ENCODE assay signal across 26 cellular contexts in genomic region chr2:177741866-177742265, GRCh38.
"Had no signal": no experiment of that assay in that cellular context is flagged by ENCODE, and none has a peak within 500 bp of the region (broad histone marks: within the 10 kb centered on the region; RNA-seq: fewer than 3 reads in every experiment).

No MANE protein-coding gene starts in this region.

- FAIRE-seq: pancreas, small intestine had no signal

- H3K4me1 ChIP-seq: pancreas, psoas muscle, right lobe of liver, tibial artery, uterus had no signal

- ATAC-seq: naive thymus-derived CD4-positive, alpha-beta T cell; natural killer cell; pancreas; psoas muscle; right cardiac atrium; right lobe of liver; stimulated activated memory B cell treated with anti-CD40 and anti-IgM and Interleukin-4, amounts not matched to agents 10 μg/mL and 1 μg/mL and 100 μg/mL, for 72 hours; stimulated activated naive CD8-positive, alpha-beta T cell treated with anti-CD3 and anti-CD28 coated beads, Interleukin-15, amount 100 ng/mL, for 72 hours; upper lobe of right lung had no signal

- H3K4me3 ChIP-seq: pancreas, psoas muscle, right lobe of liver, sigmoid colon, suprapubic skin, testis, tibial artery, transverse colon, upper lobe of right lung, uterus had no signal

- H3K27ac ChIP-seq: neutrophil, pancreas, psoas muscle, right lobe of liver, sigmoid colon, suprapubic skin, tibial artery, transverse colon, upper lobe of right lung had no signal

- H3K9me3 ChIP-seq: neutrophil, pancreas, psoas muscle, right lobe of liver, sigmoid colon, suprapubic skin, testis, tibial artery, transverse colon, upper lobe of right lung, uterus had no signal

- H3K36me3 ChIP-seq: neutrophil, pancreas, right lobe of liver, sigmoid colon, suprapubic skin, tibial artery, transverse colon, upper lobe of right lung, uterus had no signal

- H3K27me3 ChIP-seq: neutrophil, pancreas, right lobe of liver, sigmoid colon, suprapubic skin, testis, tibial artery, transverse colon, upper lobe of right lung, uterus had no signal

- DNase-seq: naive thymus-derived CD4-positive, alpha-beta T cell; natural killer cell; nephron progenitor cell; nucleus accumbens; pancreas; psoas muscle; right cardiac atrium; right lobe of liver; sigmoid colon; small intestine; stimulated activated CD4-positive, alpha-beta T cell treated with anti-CD3 and anti-CD28 coated beads, Interleukin-15, amount 100 ng/mL, for 24 hours; stimulated activated CD4-positive, alpha-beta T cell treated with anti-CD3 and anti-CD28 coated beads, Interleukin-4, amount 100 ng/mL, for 1 hour; stimulated activated CD4-positive, alpha-beta T cell treated with anti-CD3 and anti-CD28 coated beads, Interleukin-4, amount 100 ng/mL, for 4 hours; stimulated activated CD8-positive, alpha-beta memory T cell treated with anti-CD3 and anti-CD28 coated beads, Interleukin-4, amount 100 ng/mL, for 48 hours; stimulated activated naive CD4-positive, alpha-beta T cell; stimulated activated naive CD8-positive, alpha-beta T cell treated with anti-CD3 and anti-CD28 coated beads, Interleukin-15, amount 100 ng/mL, for 72 hours; stimulated activated naive CD8-positive, alpha-beta T cell treated with anti-CD3 and anti-CD28 coated beads, Interleukin-15, Interleukin-2, amounts not matched to agents 100 U/mL and 50 U/mL, for 24 hours; substantia nigra; testis; tibial artery; transverse colon; upper lobe of right lung; uterus had no signal
